38 cellular contexts compared by ENCODE assay signal in the genomic region with DNA sequence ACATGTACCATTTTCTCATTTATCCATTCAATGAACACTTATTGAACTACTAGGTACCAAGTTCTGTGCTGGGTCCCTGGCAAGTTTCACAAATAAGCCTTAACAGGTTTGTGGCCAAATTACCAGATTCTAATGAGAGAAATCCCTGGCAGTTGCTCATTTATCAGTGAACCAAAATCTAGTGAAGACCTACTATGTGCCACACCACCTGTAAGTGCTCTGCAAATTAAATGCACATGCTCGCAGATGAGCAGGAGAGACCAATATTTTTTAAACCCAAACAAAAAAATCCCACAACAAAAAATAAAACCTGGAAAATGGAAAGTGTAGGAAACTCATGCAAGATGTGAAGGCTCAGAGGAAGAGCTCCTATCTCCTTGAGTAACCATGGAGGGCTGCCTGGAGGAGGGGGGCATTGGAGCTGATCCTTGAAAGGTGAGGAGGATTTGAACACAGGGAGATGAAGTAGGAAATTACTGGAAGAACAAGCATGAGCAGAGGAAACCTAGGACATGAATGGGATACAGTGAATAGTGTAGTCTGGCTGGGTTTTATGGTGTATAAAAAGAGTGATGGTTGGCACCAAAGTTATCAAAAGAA. TPM values are rescaled to one million over a fixed set of nuclear protein-coding genes. Genes with fewer than 3 reads are reported as not detected.
"Had no signal": no experiment of that assay in that cellular context is flagged by ENCODE, and none has a peak within 500 bp of the region (broad histone marks: within the 10 kb centered on the region; RNA-seq: fewer than 3 reads in every experiment).

No MANE protein-coding gene starts in this region.

- H3K9me3 ChIP-seq: MG63 had no signal

- DNase-seq: Karpas-422, Kasumi-1, MG63, MM.1S, MV-4-11, NCI-H1048, NCI-H1092, NCI-H1092 treated with DMSO at 0.1 percent for 48 hours, NCI-H1105, NCI-H1105 treated with DMSO at 0.1 percent for 48 hours, NCI-H1417, NCI-H1417 treated with DMSO at 0.1 percent for 48 hours, NCI-H1436, NCI-H1436 treated with DMSO at 0.1 percent for 48 hours, NCI-H146, NCI-H1694, NCI-H187, NCI-H187 treated with DMSO at 0.1 percent for 48 hours, NCI-H1930, NCI-H2029, NCI-H2029 treated with DMSO at 0.1 percent for 48 hours, NCI-H2081, NCI-H2081 treated with DMSO at 0.1 percent for 48 hours, NCI-H2107, NCI-H2171, NCI-H2171 treated with DMSO at 0.1 percent for 48 hours, NCI-H2227 treated with DMSO at 0.1 percent for 48 hours, NCI-H226, NCI-H345, NCI-H446, NCI-H446 treated with DMSO at 0.1 percent for 48 hours, NCI-H510A, NCI-H510A treated with DMSO at 0.1 percent for 48 hours, NCI-H524, NCI-H524 treated with DMSO at 0.1 percent for 48 hours had no signal

- H3K4me3 ChIP-seq: MG63 had no signal

- H3K36me3 ChIP-seq: MG63 had no signal

RNA-seq across cellular contexts. Expression of a gene that starts 48.9 kb away (rescaled TPM):
- total RNA-seq: M059J, MCF 10A, NCI-H460 had no signal
